ENCODE assay signal across 1 cellular context in the genomic region with DNA sequence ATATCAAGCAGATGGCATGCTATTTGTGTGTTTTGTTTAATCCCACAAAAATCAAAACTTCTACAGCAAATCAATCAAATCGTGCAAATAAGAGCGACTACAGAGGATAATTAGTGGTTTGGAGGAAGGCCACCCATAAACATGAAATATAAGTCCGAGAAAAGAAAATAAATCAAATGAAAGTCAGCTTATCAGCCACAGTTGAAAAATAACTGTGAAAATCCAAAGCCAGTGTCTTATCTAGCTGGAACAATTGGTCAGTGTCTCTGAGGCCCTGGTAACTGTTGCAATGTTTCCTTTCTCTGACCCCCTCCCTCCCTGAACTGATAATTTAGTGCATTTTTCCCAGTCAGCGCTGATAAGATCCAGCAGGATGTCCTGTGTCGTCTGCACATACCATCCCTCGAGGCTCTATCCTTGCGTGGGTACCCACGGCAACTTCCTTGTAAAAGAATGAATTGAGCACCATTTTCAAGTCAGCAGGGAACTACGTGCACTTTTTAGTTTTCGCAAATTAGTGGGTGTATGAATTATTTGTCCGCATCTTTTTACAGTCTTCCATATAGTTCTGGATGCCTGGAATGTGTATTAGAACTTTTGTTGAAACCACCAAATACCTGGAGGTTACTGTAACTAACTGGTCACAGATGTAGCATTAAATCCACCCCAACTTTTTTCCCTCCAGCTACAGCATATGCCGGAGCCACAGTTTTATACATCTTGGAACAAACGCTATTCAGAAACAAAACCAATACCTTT.
TF ChIP-seq lines count a peak whose summit lies in the region.

No MANE protein-coding gene starts in this region.

TF ChIP-seq in K562, 482 proteins besides CTCF, POLR2A, EP300 and RAD21 (continued from another document and continues in another):
- TF ChIP-seq, protein P1, sequence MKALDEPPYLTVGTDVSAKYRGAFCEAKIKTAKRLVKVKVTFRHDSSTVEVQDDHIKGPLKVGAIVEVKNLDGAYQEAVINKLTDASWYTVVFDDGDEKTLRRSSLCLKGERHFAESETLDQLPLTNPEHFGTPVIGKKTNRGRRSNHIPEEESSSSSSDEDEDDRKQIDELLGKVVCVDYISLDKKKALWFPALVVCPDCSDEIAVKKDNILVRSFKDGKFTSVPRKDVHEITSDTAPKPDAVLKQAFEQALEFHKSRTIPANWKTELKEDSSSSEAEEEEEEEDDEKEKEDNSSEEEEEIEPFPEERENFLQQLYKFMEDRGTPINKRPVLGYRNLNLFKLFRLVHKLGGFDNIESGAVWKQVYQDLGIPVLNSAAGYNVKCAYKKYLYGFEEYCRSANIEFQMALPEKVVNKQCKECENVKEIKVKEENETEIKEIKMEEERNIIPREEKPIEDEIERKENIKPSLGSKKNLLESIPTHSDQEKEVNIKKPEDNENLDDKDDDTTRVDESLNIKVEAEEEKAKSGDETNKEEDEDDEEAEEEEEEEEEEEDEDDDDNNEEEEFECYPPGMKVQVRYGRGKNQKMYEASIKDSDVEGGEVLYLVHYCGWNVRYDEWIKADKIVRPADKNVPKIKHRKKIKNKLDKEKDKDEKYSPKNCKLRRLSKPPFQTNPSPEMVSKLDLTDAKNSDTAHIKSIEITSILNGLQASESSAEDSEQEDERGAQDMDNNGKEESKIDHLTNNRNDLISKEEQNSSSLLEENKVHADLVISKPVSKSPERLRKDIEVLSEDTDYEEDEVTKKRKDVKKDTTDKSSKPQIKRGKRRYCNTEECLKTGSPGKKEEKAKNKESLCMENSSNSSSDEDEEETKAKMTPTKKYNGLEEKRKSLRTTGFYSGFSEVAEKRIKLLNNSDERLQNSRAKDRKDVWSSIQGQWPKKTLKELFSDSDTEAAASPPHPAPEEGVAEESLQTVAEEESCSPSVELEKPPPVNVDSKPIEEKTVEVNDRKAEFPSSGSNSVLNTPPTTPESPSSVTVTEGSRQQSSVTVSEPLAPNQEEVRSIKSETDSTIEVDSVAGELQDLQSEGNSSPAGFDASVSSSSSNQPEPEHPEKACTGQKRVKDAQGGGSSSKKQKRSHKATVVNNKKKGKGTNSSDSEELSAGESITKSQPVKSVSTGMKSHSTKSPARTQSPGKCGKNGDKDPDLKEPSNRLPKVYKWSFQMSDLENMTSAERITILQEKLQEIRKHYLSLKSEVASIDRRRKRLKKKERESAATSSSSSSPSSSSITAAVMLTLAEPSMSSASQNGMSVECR (CRISPR knock-in tag; IDR thresholded peaks at IDR 0.05) = no peak
- TF ChIP-seq ZNF175 (CRISPR knock-in tag; IDR thresholded peaks at IDR 0.05; ENCODE audit: low read depth) (no peak), ZNF561 (CRISPR knock-in tag; conservative IDR thresholded peaks at IDR 0.05) (no peak), ZNF133 (CRISPR knock-in tag; IDR thresholded peaks at IDR 0.05) (no peak), SMARCC2 (IDR thresholded peaks at IDR 0.05; ENCODE audit: low read depth) (peak; percentile 40; the same call in 1 of the 2 replicates), YY1 (IDR thresholded peaks at IDR 0.05; ENCODE audit: borderline replicate concordance in 1 of 3, control insufficient read depth in 1 of 3, extremely low read depth in 1 of 3, insufficient read depth in 3 of 3, insufficient read length in 1 of 3, insufficient replicate concordance in 2 of 3, low read depth in 1 of 3, low read length in 2 of 3) (no peak), CBX8 (IDR thresholded peaks at IDR 0.05; ENCODE audit: borderline replicate concordance, extremely low read depth, low read depth, low read length, poor library complexity, severe bottlenecking) (no peak), FOXA1 (IDR thresholded peaks at IDR 0.05; ENCODE audit: borderline replicate concordance) (no peak), ZNF24 (IDR thresholded peaks at IDR 0.05) (no peak), POLR3G (IDR thresholded peaks at IDR 0.05; ENCODE audit: extremely low read depth, insufficient read length, insufficient replicate concordance) (no peak), CSDE1 (IDR thresholded peaks at IDR 0.05) (no peak), ZKSCAN8 (CRISPR knock-in tag; IDR thresholded peaks at IDR 0.05) (peak; percentile 31; the same call in 1 of the 2 replicates), ZNF146 (CRISPR knock-in tag; IDR thresholded peaks at IDR 0.05; ENCODE audit: unreplicated experiment) (no peak), ZNF584 (CRISPR knock-in tag; IDR thresholded peaks at IDR 0.05; ENCODE audit: low read depth) (0 out of 2 replicates have a peak, but pooled peaks have one; percentile 77), MTA2 (IDR thresholded peaks at IDR 0.05; ENCODE audit: low read depth) (peak; percentile 72), ZNF263 (CRISPR knock-in tag; IDR thresholded peaks at IDR 0.05; ENCODE audit: borderline replicate concordance) (no peak), ERF (CRISPR knock-in tag; IDR thresholded peaks at IDR 0.05) (no peak), CEBPB (tag; IDR thresholded peaks at IDR 0.05) (peak; percentile 88), SMARCE1 (IDR thresholded peaks at IDR 0.05) (peak; percentile 76; the same call in 1 of the 2 replicates), ZNF23 (CRISPR knock-in tag; IDR thresholded peaks at IDR 0.05) (no peak), RFX7 (CRISPR knock-in tag; IDR thresholded peaks at IDR 0.05) (no peak), HNRNPL (IDR thresholded peaks at IDR 0.05; ENCODE audit: low read depth, low read length) (no peak), PHB (CRISPR knock-in tag; IDR thresholded peaks at IDR 0.05) (no peak), TCF7 (IDR thresholded peaks at IDR 0.05; ENCODE audit: borderline replicate concordance) (no peak), BMI1 (IDR thresholded peaks at IDR 0.05; ENCODE audit: low read length) (no peak), KHSRP (IDR thresholded peaks at IDR 0.05) (no peak), MEIS2 (IDR thresholded peaks at IDR 0.05; ENCODE audit: partially characterized antibody) (peak; percentile 98), ZNF583 (CRISPR knock-in tag; IDR thresholded peaks at IDR 0.05) (no peak; the same call in 1 of the 2 replicates), CBFA2T2 (conservative IDR thresholded peaks at IDR 0.05) (peak; percentile 73), L3MBTL2 (IDR thresholded peaks at IDR 0.05) (peak; percentile 51; the same call in 1 of the 2 replicates), CC2D1A (IDR thresholded peaks at IDR 0.05) (no peak), MYC (IDR thresholded peaks at IDR 0.05; ENCODE audit: low read depth, low read length) (peak; percentile 13; the same call in 1 of the 2 replicates), MYC (CRISPR knock-in tag; IDR thresholded peaks at IDR 0.05; ENCODE audit: borderline replicate concordance, low read depth) (no peak), TEAD4 (IDR thresholded peaks at IDR 0.05; ENCODE audit: low read length) (peak; percentile 92), TEAD4 (CRISPR knock-in tag; IDR thresholded peaks at IDR 0.05; ENCODE audit: borderline replicate concordance) (no peak), CBX3 (IDR thresholded peaks at IDR 0.05; ENCODE audit: borderline replicate concordance in 1 of 2, low read length in 2 of 2) (no peak)
- TF ChIP-seq, protein P2, sequence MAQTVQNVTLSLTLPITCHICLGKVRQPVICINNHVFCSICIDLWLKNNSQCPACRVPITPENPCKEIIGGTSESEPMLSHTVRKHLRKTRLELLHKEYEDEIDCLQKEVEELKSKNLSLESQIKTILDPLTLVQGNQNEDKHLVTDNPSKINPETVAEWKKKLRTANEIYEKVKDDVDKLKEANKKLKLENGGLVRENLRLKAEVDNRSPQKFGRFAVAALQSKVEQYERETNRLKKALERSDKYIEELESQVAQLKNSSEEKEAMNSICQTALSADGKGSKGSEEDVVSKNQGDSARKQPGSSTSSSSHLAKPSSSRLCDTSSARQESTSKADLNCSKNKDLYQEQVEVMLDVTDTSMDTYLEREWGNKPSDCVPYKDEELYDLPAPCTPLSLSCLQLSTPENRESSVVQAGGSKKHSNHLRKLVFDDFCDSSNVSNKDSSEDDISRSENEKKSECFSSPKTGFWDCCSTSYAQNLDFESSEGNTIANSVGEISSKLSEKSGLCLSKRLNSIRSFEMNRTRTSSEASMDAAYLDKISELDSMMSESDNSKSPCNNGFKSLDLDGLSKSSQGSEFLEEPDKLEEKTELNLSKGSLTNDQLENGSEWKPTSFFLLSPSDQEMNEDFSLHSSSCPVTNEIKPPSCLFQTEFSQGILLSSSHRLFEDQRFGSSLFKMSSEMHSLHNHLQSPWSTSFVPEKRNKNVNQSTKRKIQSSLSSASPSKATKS (CRISPR knock-in tag; IDR thresholded peaks at IDR 0.05) = no peak
- TF ChIP-seq, protein P3, sequence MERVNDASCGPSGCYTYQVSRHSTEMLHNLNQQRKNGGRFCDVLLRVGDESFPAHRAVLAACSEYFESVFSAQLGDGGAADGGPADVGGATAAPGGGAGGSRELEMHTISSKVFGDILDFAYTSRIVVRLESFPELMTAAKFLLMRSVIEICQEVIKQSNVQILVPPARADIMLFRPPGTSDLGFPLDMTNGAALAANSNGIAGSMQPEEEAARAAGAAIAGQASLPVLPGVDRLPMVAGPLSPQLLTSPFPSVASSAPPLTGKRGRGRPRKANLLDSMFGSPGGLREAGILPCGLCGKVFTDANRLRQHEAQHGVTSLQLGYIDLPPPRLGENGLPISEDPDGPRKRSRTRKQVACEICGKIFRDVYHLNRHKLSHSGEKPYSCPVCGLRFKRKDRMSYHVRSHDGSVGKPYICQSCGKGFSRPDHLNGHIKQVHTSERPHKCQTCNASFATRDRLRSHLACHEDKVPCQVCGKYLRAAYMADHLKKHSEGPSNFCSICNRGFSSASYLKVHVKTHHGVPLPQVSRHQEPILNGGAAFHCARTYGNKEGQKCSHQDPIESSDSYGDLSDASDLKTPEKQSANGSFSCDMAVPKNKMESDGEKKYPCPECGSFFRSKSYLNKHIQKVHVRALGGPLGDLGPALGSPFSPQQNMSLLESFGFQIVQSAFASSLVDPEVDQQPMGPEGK (CRISPR knock-in tag; IDR thresholded peaks at IDR 0.05; ENCODE audit: borderline replicate concordance) = no peak
- TF ChIP-seq, protein P4, sequence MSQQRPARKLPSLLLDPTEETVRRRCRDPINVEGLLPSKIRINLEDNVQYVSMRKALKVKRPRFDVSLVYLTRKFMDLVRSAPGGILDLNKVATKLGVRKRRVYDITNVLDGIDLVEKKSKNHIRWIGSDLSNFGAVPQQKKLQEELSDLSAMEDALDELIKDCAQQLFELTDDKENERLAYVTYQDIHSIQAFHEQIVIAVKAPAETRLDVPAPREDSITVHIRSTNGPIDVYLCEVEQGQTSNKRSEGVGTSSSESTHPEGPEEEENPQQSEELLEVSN (IDR thresholded peaks at IDR 0.05; ENCODE audit: borderline replicate concordance in 1 of 2, extremely low read depth in 1 of 2, insufficient read depth in 1 of 2, insufficient read length in 1 of 2, low read depth in 1 of 2, low read length in 1 of 2, poor library complexity in 1 of 2, severe bottlenecking in 1 of 2) = no peak
- TF ChIP-seq, protein P5, sequence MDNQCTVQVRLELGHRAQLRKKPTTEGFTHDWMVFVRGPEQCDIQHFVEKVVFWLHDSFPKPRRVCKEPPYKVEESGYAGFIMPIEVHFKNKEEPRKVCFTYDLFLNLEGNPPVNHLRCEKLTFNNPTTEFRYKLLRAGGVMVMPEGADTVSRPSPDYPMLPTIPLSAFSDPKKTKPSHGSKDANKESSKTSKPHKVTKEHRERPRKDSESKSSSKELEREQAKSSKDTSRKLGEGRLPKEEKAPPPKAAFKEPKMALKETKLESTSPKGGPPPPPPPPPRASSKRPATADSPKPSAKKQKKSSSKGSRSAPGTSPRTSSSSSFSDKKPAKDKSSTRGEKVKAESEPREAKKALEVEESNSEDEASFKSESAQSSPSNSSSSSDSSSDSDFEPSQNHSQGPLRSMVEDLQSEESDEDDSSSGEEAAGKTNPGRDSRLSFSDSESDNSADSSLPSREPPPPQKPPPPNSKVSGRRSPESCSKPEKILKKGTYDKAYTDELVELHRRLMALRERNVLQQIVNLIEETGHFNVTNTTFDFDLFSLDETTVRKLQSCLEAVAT (IDR thresholded peaks at IDR 0.05) = no peak
- TF ChIP-seq, protein P6, sequence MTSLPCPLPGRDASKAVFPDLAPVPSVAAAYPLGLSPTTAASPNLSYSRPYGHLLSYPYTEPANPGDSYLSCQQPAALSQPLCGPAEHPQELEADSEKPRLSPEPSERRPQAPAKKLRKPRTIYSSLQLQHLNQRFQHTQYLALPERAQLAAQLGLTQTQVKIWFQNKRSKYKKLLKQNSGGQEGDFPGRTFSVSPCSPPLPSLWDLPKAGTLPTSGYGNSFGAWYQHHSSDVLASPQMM (CRISPR knock-in tag; IDR thresholded peaks at IDR 0.05) = no peak
- TF ChIP-seq, protein P7, sequence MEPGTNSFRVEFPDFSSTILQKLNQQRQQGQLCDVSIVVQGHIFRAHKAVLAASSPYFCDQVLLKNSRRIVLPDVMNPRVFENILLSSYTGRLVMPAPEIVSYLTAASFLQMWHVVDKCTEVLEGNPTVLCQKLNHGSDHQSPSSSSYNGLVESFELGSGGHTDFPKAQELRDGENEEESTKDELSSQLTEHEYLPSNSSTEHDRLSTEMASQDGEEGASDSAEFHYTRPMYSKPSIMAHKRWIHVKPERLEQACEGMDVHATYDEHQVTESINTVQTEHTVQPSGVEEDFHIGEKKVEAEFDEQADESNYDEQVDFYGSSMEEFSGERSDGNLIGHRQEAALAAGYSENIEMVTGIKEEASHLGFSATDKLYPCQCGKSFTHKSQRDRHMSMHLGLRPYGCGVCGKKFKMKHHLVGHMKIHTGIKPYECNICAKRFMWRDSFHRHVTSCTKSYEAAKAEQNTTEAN (CRISPR knock-in tag; IDR thresholded peaks at IDR 0.05) = no peak
- TF ChIP-seq, protein P8, sequence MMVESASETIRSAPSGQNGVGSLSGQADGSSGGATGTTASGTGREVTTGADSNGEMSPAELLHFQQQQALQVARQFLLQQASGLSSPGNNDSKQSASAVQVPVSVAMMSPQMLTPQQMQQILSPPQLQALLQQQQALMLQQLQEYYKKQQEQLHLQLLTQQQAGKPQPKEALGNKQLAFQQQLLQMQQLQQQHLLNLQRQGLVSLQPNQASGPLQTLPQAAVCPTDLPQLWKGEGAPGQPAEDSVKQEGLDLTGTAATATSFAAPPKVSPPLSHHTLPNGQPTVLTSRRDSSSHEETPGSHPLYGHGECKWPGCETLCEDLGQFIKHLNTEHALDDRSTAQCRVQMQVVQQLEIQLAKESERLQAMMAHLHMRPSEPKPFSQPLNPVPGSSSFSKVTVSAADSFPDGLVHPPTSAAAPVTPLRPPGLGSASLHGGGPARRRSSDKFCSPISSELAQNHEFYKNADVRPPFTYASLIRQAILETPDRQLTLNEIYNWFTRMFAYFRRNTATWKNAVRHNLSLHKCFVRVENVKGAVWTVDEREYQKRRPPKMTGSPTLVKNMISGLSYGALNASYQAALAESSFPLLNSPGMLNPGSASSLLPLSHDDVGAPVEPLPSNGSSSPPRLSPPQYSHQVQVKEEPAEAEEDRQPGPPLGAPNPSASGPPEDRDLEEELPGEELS (CRISPR knock-in tag; IDR thresholded peaks at IDR 0.05; ENCODE audit: borderline replicate concordance) = no peak
- TF ChIP-seq, protein P9, sequence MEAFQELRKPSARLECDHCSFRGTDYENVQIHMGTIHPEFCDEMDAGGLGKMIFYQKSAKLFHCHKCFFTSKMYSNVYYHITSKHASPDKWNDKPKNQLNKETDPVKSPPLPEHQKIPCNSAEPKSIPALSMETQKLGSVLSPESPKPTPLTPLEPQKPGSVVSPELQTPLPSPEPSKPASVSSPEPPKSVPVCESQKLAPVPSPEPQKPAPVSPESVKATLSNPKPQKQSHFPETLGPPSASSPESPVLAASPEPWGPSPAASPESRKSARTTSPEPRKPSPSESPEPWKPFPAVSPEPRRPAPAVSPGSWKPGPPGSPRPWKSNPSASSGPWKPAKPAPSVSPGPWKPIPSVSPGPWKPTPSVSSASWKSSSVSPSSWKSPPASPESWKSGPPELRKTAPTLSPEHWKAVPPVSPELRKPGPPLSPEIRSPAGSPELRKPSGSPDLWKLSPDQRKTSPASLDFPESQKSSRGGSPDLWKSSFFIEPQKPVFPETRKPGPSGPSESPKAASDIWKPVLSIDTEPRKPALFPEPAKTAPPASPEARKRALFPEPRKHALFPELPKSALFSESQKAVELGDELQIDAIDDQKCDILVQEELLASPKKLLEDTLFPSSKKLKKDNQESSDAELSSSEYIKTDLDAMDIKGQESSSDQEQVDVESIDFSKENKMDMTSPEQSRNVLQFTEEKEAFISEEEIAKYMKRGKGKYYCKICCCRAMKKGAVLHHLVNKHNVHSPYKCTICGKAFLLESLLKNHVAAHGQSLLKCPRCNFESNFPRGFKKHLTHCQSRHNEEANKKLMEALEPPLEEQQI (IDR thresholded peaks at IDR 0.05) = no peak
